8 cellular contexts compared by ENCODE assay signal in the genomic region with DNA sequence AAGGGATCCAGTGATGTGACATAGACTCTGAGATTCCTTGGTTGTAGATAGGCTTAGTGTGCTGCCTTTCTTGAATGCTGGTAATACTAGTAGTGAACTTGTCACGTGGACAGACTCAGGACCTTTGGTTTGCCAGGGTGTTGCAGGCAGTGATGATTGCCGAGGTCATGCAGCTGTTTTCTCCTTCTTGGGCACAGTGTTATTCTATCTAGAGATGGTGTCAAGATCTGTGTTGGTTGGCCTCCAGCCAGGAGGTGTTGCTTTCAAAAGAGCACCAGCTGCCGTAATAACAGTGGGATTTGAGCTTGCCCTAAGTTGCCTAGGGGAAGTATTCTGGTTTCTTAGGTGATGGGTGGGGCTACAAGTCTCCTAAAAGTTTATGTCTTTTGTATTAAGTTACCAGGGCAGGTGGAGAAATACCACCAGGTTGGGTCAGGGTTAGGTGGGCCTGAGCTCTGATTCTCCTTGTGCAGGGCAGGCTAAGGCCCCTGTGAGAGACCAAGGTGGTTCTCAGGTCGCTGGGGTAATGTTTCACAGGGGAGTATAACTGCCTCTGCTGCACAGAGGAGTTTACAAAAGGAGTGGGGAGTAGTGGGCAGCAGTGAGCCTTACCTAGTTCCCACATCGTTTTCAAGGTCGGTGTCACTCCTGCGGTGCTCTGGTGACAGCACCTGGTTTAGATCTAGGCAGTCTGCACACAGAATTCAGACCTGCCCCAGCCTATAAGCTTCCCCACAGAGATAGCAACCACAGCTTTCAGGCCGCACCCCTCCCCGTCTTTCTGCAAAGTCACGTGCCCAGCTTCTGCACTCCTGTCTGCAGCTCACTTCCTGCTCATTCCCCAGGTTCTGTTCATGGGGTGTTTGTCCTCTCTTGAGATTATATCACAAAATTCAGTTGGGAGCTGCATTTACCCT.
DNase-seq lines count a peak whose midpoint lies in the region; ATAC-seq and TF ChIP-seq lines count a peak whose summit lies in the region.

No MANE protein-coding gene starts in this region.

- TF ChIP-seq CTCF in sigmoid colon (IDR thresholded peaks at IDR 0.05), result no peak

- no peak for TF ChIP-seq POLR2A in sigmoid colon (IDR thresholded peaks at IDR 0.05)

- no peaks in the 10 kb centered on the region for H3K9me3 ChIP-seq in sigmoid colon

- H3K4me3 ChIP-seq in sigmoid colon, result no peak overlapping the region

- no peaks in the 10 kb centered on the region for H3K36me3 ChIP-seq in sigmoid colon

- DNase-seq in NCI-H2227 (lab: John Stamatoyannopoulos, UW; ENCODE audit: unreplicated experiment) (peak; percentile 11), NCI-H2227 treated with DMSO at 0.1 percent for 48 hours (lab: John Stamatoyannopoulos, UW) (no peak), left ventricle myocardium superior (peak; percentile 36), sigmoid colon (no peak), EL (no peak), GM19240 (ENCODE audit: insufficient read length, low spot score) (no peak)
- peak; percentile 57 to 61 for DNase-seq in activated CD4-positive, alpha-beta T cell treated with anti-CD3 and anti-CD28 coated beads, Interleukin-2, amount 50 U/mL, for 4 hours
- peak; percentile 11 for DNase-seq in stimulated activated CD8-positive, alpha-beta memory T cell treated with anti-CD3 and anti-CD28 coated beads, Interleukin-15, amount 100 ng/mL, for 24 hours (ENCODE audit: low read depth)

- 11 to 24% methylated on average over 10 of the region's 10 CpGs for WGBS in sigmoid colon, 2 donors

- no peaks in the 10 kb centered on the region for H3K4me1 ChIP-seq in sigmoid colon

- intact Hi-C loops in left ventricle myocardium superior (cut with micrococcal nuclease), result no loop called here
- intact Hi-C loops in sigmoid colon (cut with DNase I), result no loop called here

- TF ChIP-seq EP300 in sigmoid colon (IDR thresholded peaks at IDR 0.05), result no peak

- H3K27ac ChIP-seq in sigmoid colon, result no peak overlapping the region

- H3K27me3 ChIP-seq in sigmoid colon, result no peaks in the 10 kb centered on the region

- peak; percentile 62 for ATAC-seq in left ventricle myocardium superior

Comparison
In these comparisons a context has a peak if more than half of its experiments do, and no peak if none do; other contexts are left out.
1. DNase-seq: peak in NCI-H2227 (single experiment), activated CD4-positive, alpha-beta T cell treated with anti-CD3 and anti-CD28 coated beads, Interleukin-2, amount 50 U/mL, for 4 hours (2 of 2), left ventricle myocardium superior (single experiment) and stimulated activated CD8-positive, alpha-beta memory T cell treated with anti-CD3 and anti-CD28 coated beads, Interleukin-15, amount 100 ng/mL, for 24 hours (single experiment); none in NCI-H2227 treated with DMSO at 0.1 percent for 48 hours (single experiment), sigmoid colon (single experiment), EL (single experiment) and GM19240 (single experiment).